9 cellular contexts compared by ENCODE assay signal in the genomic region with DNA sequence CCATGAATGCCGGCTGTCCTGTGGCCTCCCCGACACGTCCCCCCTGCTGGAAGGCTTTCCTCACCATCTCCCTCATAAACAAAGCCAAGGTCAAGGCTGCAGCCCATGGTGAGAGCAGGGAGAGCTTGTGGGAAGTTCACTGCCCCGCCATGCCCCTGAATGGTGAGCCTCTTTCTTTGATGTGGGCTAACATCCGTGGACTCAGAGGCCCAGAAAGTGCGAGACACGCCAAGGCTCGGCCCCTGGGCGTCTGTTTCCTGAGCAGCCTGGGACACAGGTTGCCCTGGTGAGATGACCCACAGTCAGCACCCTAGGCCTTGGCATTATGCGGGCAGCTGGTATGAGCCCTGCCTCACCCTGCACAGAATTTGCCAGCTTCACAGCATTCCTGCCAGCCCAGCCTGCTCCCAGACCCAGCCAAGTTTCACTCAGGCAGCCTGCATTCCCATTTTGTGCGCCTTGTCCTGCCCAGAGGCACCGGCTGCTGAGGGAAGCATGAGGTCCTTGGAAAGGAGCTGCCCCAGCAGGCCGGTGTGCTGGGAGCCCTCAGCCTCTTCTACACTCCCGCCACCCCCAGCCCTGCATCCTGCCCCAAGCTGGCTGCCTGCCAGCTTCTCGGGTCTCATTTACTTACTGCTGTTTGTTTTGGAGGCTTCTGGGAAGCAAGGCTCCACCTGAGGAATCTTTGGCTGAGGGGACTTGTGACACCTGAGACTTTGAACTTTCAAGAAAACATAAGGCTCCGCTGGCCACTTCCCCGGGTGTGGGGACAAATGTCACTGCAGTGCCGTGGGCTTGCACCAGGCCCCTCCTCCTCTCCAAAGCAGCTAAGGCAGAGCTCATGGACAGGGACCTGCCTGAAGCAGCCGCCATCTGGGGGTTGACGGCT. TPM values are rescaled to one million over a fixed set of nuclear protein-coding genes. Genes with fewer than 3 reads are reported as not detected.
A peak's percentile ranks its signal among the peaks of the same experiment; 100 is the strongest.
DNase-seq lines count a peak whose midpoint lies in the region; ATAC-seq and TF ChIP-seq lines count a peak whose summit lies in the region.
"Had no signal": no experiment of that assay in that cellular context is flagged by ENCODE, and none has a peak within 500 bp of the region (broad histone marks: within the 10 kb centered on the region; RNA-seq: fewer than 3 reads in every experiment).

No MANE protein-coding gene starts in this region.

- TF ChIP-seq CTCF in psoas muscle (IDR thresholded peaks at IDR 0.05) (no peak), osteoblast (IDR thresholded peaks at IDR 0.05; ENCODE audit: extremely low read depth, low read depth, low read length) (no peak)

- no peaks in the 10 kb centered on the region for H4K20me1 ChIP-seq in osteoblast (ENCODE audit: insufficient read depth, low read length)

- peak in 3 of 4 donors; percentile 32 to 40 (median 33) for ATAC-seq in psoas muscle
- no peak for ATAC-seq in GM21526 (IDR thresholded peaks at IDR 0.05; ENCODE audit: low FRiP score, unreplicated experiment)

- H3K9me3 ChIP-seq in esophagus (ENCODE audit: control insufficient read depth in 2 of 2, insufficient read depth in 1 of 2, low read depth in 1 of 2, low read length in 1 of 2) (no peaks in the 10 kb centered on the region), psoas muscle (no peaks in the 10 kb centered on the region), osteoblast (ENCODE audit: low read depth, low read length) (no peaks in the 10 kb centered on the region)
- H3K9me3 ChIP-seq: gastrocnemius medialis had no signal

- no peak overlapping the region for H3K4me2 ChIP-seq in osteoblast (ENCODE audit: insufficient read depth, low read length)

- peak in 4 of 6 experiments; percentile 1 to 31 (median 12) for DNase-seq in stimulated activated naive CD4-positive, alpha-beta T cell (lab: John Stamatoyannopoulos, UW)
- no peak for DNase-seq in stimulated activated naive CD4-positive, alpha-beta T cell treated with Interleukin-2 at 50 U/mL for 16 hours (lab: John Stamatoyannopoulos, UW)
- DNase-seq in SK-N-DZ (ENCODE audit: low spot score) (peak; percentile 47), psoas muscle (no peak), midbrain (lab: John Stamatoyannopoulos, UW) (no peak), osteoblast (ENCODE audit: insufficient read length, low spot score, missing footprints) (no peak)
- DNase-seq: gastrocnemius medialis had no signal

- no peaks in the 10 kb centered on the region for H3K79me2 ChIP-seq in osteoblast (ENCODE audit: insufficient read depth, low read length)

- no peak overlapping the region for H2AFZ ChIP-seq in osteoblast (ENCODE audit: low read length)

- no peaks in the 10 kb centered on the region for H3K36me3 ChIP-seq in esophagus (ENCODE audit: control insufficient read depth in 2 of 2, insufficient read depth in 2 of 2, low read length in 1 of 2)
- H3K36me3 ChIP-seq in psoas muscle (ENCODE audit: insufficient read depth in 1 of 2, low read depth in 1 of 2), result no peaks in the 10 kb centered on the region
- H3K36me3 ChIP-seq in osteoblast (ENCODE audit: insufficient read depth, low read length), result no peaks in the 10 kb centered on the region
- H3K36me3 ChIP-seq: gastrocnemius medialis had no signal

- intact Hi-C loops in psoas muscle (cut with DNase I), result no loop called here

- H3K4me1 ChIP-seq in esophagus (ENCODE audit: control insufficient read depth in 2 of 2, insufficient read depth in 2 of 2, low read length in 1 of 2) (peaks cover 3 to 15% of the 10 kb centered on the region in 2 donors), psoas muscle (peaks cover 3% of the 10 kb centered on the region), osteoblast (ENCODE audit: insufficient read depth, low read length) (peaks cover 19% of the 10 kb centered on the region)

- no peak overlapping the region for H3K4me3 ChIP-seq in esophagus (ENCODE audit: low read depth in 1 of 2, low read length in 2 of 2)
- peak overlapping the region; percentile 7 for H3K4me3 ChIP-seq in psoas muscle
- H3K4me3 ChIP-seq in osteoblast (ENCODE audit: insufficient read depth, low read length), result no peak overlapping the region
- H3K4me3 ChIP-seq: gastrocnemius medialis had no signal

- 28 to 35% methylated on average over 20 of the region's 20 CpGs for WGBS in esophagus, 2 donors
- 33 to 50% (median 35%) methylated on average over 20 of the region's 20 CpGs for WGBS in psoas muscle, 3 donors

- peak overlapping the region; percentile 40 to 43 for H3K27ac ChIP-seq in esophagus (ENCODE audit: low read depth in 2 of 2, low read length in 1 of 2)
- H3K27ac ChIP-seq in psoas muscle, result no peak overlapping the region
- no peak overlapping the region for H3K27ac ChIP-seq in osteoblast (ENCODE audit: low read depth, low read length)
- H3K27ac ChIP-seq: gastrocnemius medialis had no signal

- H3K27me3 ChIP-seq in esophagus (ENCODE audit: control insufficient read depth in 1 of 2, insufficient read depth in 2 of 2, low read length in 2 of 2) (no peaks in the 10 kb centered on the region), psoas muscle (ENCODE audit: insufficient read depth in 3 of 3, low read length in 2 of 3) (no peaks in the 10 kb centered on the region), osteoblast (ENCODE audit: insufficient read depth, low read length) (no peaks in the 10 kb centered on the region)
- H3K27me3 ChIP-seq: gastrocnemius medialis had no signal

RNA-seq across cellular contexts. Expression of a gene that starts 31.9 kb away (rescaled TPM):
- polyA plus RNA-seq in SK-N-DZ (2014; cell fraction: cytosol; rRNA removed), result 74.5 and 81.0 TPM in 2 replicates
- 34.4 and 40.4 TPM in 2 replicates for polyA plus RNA-seq in SK-N-DZ (2014; cell fraction: nucleus; rRNA removed)
- 1 to 10 TPM; 4.7 to 6.7 TPM for polyA plus RNA-seq in esophagus
- total RNA-seq in psoas muscle, result not detected
- under 1 TPM in 2 of 3 donors, not detected in 1; 0.03 to 0.04 TPM for polyA plus RNA-seq in psoas muscle
- 1.4 and 2.4 TPM in 2 replicates for total RNA-seq in osteoblast
- total RNA-seq: gastrocnemius medialis had no signal

Comparison
In these comparisons a context has a peak if more than half of its experiments do, and no peak if none do; other contexts are left out.
1. DNase-seq: peak in stimulated activated naive CD4-positive, alpha-beta T cell (4 of 6) and SK-N-DZ (single experiment); none in stimulated activated naive CD4-positive, alpha-beta T cell treated with Interleukin-2 at 50 U/mL for 16 hours (single experiment), psoas muscle (0 of 2), midbrain (single experiment) and osteoblast (single experiment).
2. H3K27ac ChIP-seq: peak in esophagus (2 of 2); none in psoas muscle (single experiment) and osteoblast (single experiment).